10 cellular contexts compared by ENCODE assay signal in the genomic region with DNA sequence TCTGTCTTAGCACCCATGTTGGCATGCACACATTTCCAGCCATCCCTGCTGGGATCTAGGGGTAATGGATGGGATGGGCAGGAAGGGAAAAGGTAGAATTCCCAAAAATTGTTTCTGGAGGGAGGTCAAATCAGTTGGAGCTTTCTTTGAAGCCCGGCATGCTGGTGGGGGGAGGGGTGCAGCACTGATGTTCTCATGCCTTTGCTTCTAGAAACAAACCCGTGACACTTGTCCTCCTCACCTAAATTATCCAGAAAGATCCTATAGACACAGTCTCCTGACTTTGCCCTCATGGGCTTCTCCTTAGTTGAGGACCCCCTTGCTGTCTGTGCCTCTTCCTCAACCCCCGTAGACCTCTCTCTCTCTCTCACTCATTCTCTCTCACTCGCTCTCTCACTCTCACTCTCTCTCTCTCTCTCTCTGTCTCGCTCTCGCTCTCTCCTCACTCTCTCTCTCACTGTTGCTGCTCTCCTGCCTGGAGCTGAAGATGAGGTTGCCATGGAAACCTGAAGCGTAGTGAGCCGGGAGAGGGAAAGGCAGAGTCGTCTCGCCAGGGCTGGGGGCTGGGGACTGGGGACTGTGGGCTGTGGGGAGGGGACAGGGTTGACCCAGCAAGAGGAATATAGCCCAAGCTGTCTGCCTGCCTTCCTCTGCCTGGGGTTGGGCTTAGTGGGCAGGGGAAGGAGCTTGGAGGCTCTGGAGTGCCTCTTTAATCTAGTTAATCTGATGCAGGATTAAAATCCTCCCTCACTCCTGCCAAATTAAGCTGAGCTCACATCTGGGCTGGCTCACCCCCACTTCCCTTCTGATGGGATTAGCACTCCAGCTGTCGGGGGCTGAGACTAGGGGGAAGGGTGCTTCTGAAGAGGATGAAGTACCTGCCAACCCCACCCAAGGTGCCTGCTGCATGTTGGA. TPM values are rescaled to one million over a fixed set of nuclear protein-coding genes. Genes with fewer than 3 reads are reported as not detected.
A peak's percentile ranks its signal among the peaks of the same experiment; 100 is the strongest.
DNase-seq lines count a peak whose midpoint lies in the region; ATAC-seq and TF ChIP-seq lines count a peak whose summit lies in the region.
"Had no signal": no experiment of that assay in that cellular context is flagged by ENCODE, and none has a peak within 500 bp of the region (broad histone marks: within the 10 kb centered on the region; RNA-seq: fewer than 3 reads in every experiment).

No MANE protein-coding gene starts in this region.

- no peaks in the 10 kb centered on the region for H3K27me3 ChIP-seq in CD4-positive, alpha-beta T cell (ENCODE audit: control insufficient read depth, insufficient read depth, low read length)

- H3K36me3 Mint-ChIP-seq in CD4-positive, alpha-beta T cell (ENCODE audit: low read depth), result peaks cover 79% of the 10 kb centered on the region
- H3K36me3 Mint-ChIP-seq in nephron (ENCODE audit: low read depth), result peaks cover 33% of the 10 kb centered on the region

- H3K4me1 Mint-ChIP-seq in CD4-positive, alpha-beta T cell (ENCODE audit: low read depth), result peaks cover 93% of the 10 kb centered on the region
- H3K4me1 Mint-ChIP-seq in nephron, result peaks cover 48% of the 10 kb centered on the region

- H3K27me3 Mint-ChIP-seq in CD4-positive, alpha-beta T cell, result no peaks in the 10 kb centered on the region
- H3K27me3 Mint-ChIP-seq in nephron (ENCODE audit: low read depth), result peaks cover 3% of the 10 kb centered on the region

- peak overlapping the region; percentile 46 for H3K4me3 ChIP-seq in coronary artery

- no peak for TF ChIP-seq CTCF in CD4-positive, alpha-beta T cell (IDR thresholded peaks at IDR 0.05)
- TF ChIP-seq CTCF in coronary artery (IDR thresholded peaks at IDR 0.05) (no peak), nephron (IDR thresholded peaks at IDR 0.05; ENCODE audit: unreplicated experiment in 3 of 3) (no peak)

- peak overlapping the region; percentile 89 for H3K27ac Mint-ChIP-seq in CD4-positive, alpha-beta T cell
- H3K27ac Mint-ChIP-seq in nephron, result peak overlapping the region; percentile 54 to 85 (median 84)

- no peak for DNase-seq in CD4-positive, alpha-beta T cell
- DNase-seq in NCI-H1694 treated with DMSO at 0.1 percent for 48 hours (lab: John Stamatoyannopoulos, UW), result peak; percentile 8
- DNase-seq in coronary artery (ENCODE audit: low spot score), result no peak
- DNase-seq in HuH-7 (ENCODE audit: low spot score), result no peak
- DNase-seq in GM03348 (ENCODE audit: low spot score), result no peak
- no peak for DNase-seq in NCI-H2029 treated with DMSO at 0.1 percent for 48 hours (lab: John Stamatoyannopoulos, UW)
- DNase-seq: T-helper 9 cell had no signal

- no peaks in the 10 kb centered on the region for H3K9me3 ChIP-seq in CD4-positive, alpha-beta T cell (ENCODE audit: control insufficient read depth, low read length)

- H3K9me3 Mint-ChIP-seq in CD4-positive, alpha-beta T cell, result no peaks in the 10 kb centered on the region
- no peaks in the 10 kb centered on the region for H3K9me3 Mint-ChIP-seq in nephron

- H3K4me3 Mint-ChIP-seq in CD4-positive, alpha-beta T cell, result peak overlapping the region; percentile 74
- peak overlapping the region; percentile 16 to 58 (median 33) for H3K4me3 Mint-ChIP-seq in nephron

- intact Hi-C loops in CD4-positive, alpha-beta T cell (cut with DNase I, micrococcal nuclease), result no loop called here

- ATAC-seq in CD4-positive, alpha-beta T cell (ENCODE audit: poor library complexity), result peak; percentile 7
- no peak for ATAC-seq in HG02973 (IDR thresholded peaks at IDR 0.05; ENCODE audit: unreplicated experiment)

- POLR2A ChIA-PET in CD4-positive, alpha-beta T cell (lab: Charles Lee), result interaction anchor here (0.9 to 8.9 kb wide), 6 partner anchors 12 to 289 kb away, joined by 3 to 103 read pairs (median 4); partner anchors contain the start of genes CWC25 and LASP1

- H3K27ac ChIP-seq in CD4-positive, alpha-beta T cell (ENCODE audit: low read depth, low read length), result peak overlapping the region; percentile 48
- H3K27ac ChIP-seq in coronary artery, result peak overlapping the region in 1 of 2 donors; percentile 55
- H3K27ac ChIP-seq: HL-60 had no signal

- CTCF ChIA-PET in CD4-positive, alpha-beta T cell (lab: Charles Lee), result no interaction called here

RNA-seq across cellular contexts. Expression of gene LASP1, which starts 16.1 kb away (rescaled TPM):
- 10 to 100 TPM; 50.1 to 50.5 TPM for total RNA-seq in CD4-positive, alpha-beta T cell

RNA-seq across cellular contexts. Expression of gene RPL23, which starts 32.5 kb away (rescaled TPM):
- 1,000 to 10,000 TPM; 2,293 to 2,296 TPM for total RNA-seq in CD4-positive, alpha-beta T cell
